In the genomic region with DNA sequence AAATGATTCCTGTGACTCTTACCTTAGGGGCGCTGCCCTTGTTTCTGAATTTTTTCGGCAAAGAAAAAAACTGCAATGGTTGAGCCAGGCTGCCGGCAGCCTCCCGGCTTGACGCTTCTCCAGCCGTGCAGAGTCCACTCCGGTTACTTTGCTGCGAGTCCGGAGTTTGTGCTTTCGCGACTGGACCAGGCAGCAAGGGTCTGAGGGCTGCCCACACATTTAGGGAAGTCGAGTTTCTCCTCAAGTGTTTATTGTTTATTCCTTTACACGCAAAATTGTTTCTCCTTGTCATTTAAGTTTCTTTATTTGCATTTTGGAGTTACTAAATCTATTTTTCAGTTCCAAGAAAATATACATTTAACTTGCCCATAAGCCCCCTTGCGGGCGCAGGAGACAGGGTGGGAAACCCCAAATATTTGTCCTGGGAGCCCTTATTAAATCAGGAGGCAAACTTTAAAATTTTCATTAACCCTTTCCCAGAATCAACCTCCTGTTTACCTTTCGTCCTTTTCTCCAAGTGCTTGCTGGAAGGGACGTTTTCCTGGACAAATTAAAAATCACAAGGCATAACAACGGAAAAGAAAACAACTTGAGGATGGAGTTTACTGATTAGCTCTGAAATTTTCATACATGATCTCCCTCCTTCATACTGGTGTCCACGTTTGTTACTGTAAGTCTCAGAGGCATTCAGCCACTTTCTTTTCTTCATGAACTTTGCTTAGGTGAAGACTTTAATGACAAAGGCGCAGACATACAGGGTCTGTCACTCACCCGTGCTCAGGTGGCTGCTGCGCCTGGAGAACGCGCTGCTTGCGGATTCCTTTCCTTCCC, we compare ENCODE assay signal across 14 cellular contexts. TPM values are rescaled to one million over a fixed set of nuclear protein-coding genes. Genes with fewer than 3 reads are reported as not detected.
DNase-seq lines count a peak whose midpoint lies in the region; ATAC-seq and TF ChIP-seq lines count a peak whose summit lies in the region.
"Had no signal": no experiment of that assay in that cellular context is flagged by ENCODE, and none has a peak within 500 bp of the region (broad histone marks: within the 10 kb centered on the region; RNA-seq: fewer than 3 reads in every experiment).

No MANE protein-coding gene starts in this region.

- H3K79me2 ChIP-seq in PC-3 (ENCODE audit: low read length) = no peaks in the 10 kb centered on the region

- no peak overlapping the region for H3K27ac ChIP-seq in PC-3 (ENCODE audit: low read length)
- H3K27ac ChIP-seq: pancreas had no signal

- DNase-seq in Calu3 (peak; percentile 14), PC-3 (no peak), fibroblast of the aortic adventitia (ENCODE audit: low read depth) (peak; percentile 29), osteocyte (ENCODE audit: extremely low spot score, unreplicated experiment) (no peak), cortex of kidney (lab: John Stamatoyannopoulos, UW) (no peak), Ammon's horn (ENCODE audit: low spot score) (no peak), NCI-H226 (no peak), NCI-H69 (lab: John Stamatoyannopoulos, UW) (no peak)
- DNase-seq: activated B cell treated with CpG ODN at 0.5 μM for 24 hours; activated effector memory CD4-positive, alpha-beta T cell treated with Interleukin-2 at 50 U/mL for 16 hours; NCI-H2081 treated with DMSO at 0.1 percent for 48 hours; pancreas; Peyer's patch had no signal

- no peaks in the 10 kb centered on the region for H4K20me1 ChIP-seq in PC-3 (ENCODE audit: low read length)

- H3K4me1 ChIP-seq in PC-3 (ENCODE audit: insufficient read depth, low read length) = peaks cover 4% of the 10 kb centered on the region; the same call in 1 of the 2 replicates

- H3K9me3 ChIP-seq in PC-3 (ENCODE audit: low read length) = no peaks in the 10 kb centered on the region
- H3K9me3 ChIP-seq: pancreas had no signal

- no peaks in the 10 kb centered on the region for H3K9me3 Mint-ChIP-seq in Calu3 (ENCODE audit: low read depth, unreplicated experiment)
- H3K9me3 Mint-ChIP-seq in osteocyte (ENCODE audit: unreplicated experiment) = no peaks in the 10 kb centered on the region
- H3K9me3 Mint-ChIP-seq: activated B cell treated with CpG ODN at 0.5 μM for 24 hours; dendritic cell treated with granulocyte-macrophage colony-stimulating factor and Interleukin-4, amounts not matched to agents 40 ng/mL and 50 ng/mL, for 4 days had no signal

- no peak for TF ChIP-seq CTCF in Calu3 (IDR thresholded peaks at IDR 0.05; ENCODE audit: unreplicated experiment)
- no peak for TF ChIP-seq CTCF in PC-3 (conservative IDR thresholded peaks at IDR 0.05; ENCODE audit: low read depth, low read length)
- TF ChIP-seq CTCF in fibroblast of the aortic adventitia (IDR thresholded peaks at IDR 0.05; ENCODE audit: insufficient read depth, low read length) = no peak
- peak; percentile 23 for TF ChIP-seq CTCF in osteocyte (IDR thresholded peaks at IDR 0.05)

- H3K9me2 ChIP-seq in PC-3 (replicated peaks; ENCODE audit: low read length) = no peaks in the 10 kb centered on the region

- peaks cover 12% of the 10 kb centered on the region for H3K4me1 Mint-ChIP-seq in Calu3 (ENCODE audit: low read depth, unreplicated experiment)
- H3K4me1 Mint-ChIP-seq in osteocyte (ENCODE audit: unreplicated experiment) = peaks cover 23% of the 10 kb centered on the region

- peak overlapping the region; percentile 100 for H3K4me3 Mint-ChIP-seq in Calu3 (ENCODE audit: low read depth, unreplicated experiment)
- peak overlapping the region; percentile 84 for H3K4me3 Mint-ChIP-seq in osteocyte (ENCODE audit: unreplicated experiment)
- H3K4me3 Mint-ChIP-seq: activated B cell treated with CpG ODN at 0.5 μM for 24 hours; dendritic cell treated with granulocyte-macrophage colony-stimulating factor and Interleukin-4, amounts not matched to agents 40 ng/mL and 50 ng/mL, for 4 days had no signal

- BruUV-seq in Calu3 (replicated peaks; lab: Mats Ljungman, UMichigan) (no TSS peak), PC-3 (replicated peaks; lab: Mats Ljungman, UMichigan) (no TSS peak)

- POLR2A ChIA-PET in PC-3 (lab: Charles Lee; ENCODE audit: unreplicated experiment) = no interaction called here

- peak overlapping the region; percentile 80; the same call in 1 of the 2 replicates for H3K4me2 ChIP-seq in PC-3 (ENCODE audit: low read length)

- no peak overlapping the region for H3K4me3 ChIP-seq in PC-3 (ENCODE audit: low read length)
- peak overlapping the region; percentile 75 for H3K4me3 ChIP-seq in fibroblast of the aortic adventitia (ENCODE audit: low read depth, low read length)

- H3K9ac ChIP-seq in PC-3 (ENCODE audit: low read length) = no peak overlapping the region

- peaks cover 58% of the 10 kb centered on the region for H3K27me3 ChIP-seq in PC-3 (ENCODE audit: low read length)

- no peaks in the 10 kb centered on the region for H3K36me3 ChIP-seq in PC-3 (ENCODE audit: low read depth, low read length)
- H3K36me3 ChIP-seq: pancreas, Peyer's patch had no signal

- CTCF ChIA-PET in Calu3 (lab: Charles Lee) = no interaction called here
- CTCF ChIA-PET in PC-3 (lab: Charles Lee) = no interaction called here

- H2AFZ ChIP-seq in PC-3 (ENCODE audit: low read length) = no peak overlapping the region

- H3F3A ChIP-seq in PC-3 (ENCODE audit: low read length, unreplicated experiment) = no peaks in the 10 kb centered on the region

- intact Hi-C loops in Calu3 (cut with micrococcal nuclease; ENCODE audit: unreplicated experiment) = loop anchor here (5.0 to 10.0 kb wide), 4 partner anchors 57 to 222 kb away; no protein-coding TSS in a partner anchor
- intact Hi-C loops in PC-3 (cut with micrococcal nuclease) = loop anchor here (5.0 to 10.0 kb wide), 3 partner anchors 92 to 220 kb away; no protein-coding TSS in a partner anchor

- H3K27me3 Mint-ChIP-seq in Calu3 (ENCODE audit: unreplicated experiment) (no peaks in the 10 kb centered on the region), osteocyte (ENCODE audit: unreplicated experiment) (peaks cover 59% of the 10 kb centered on the region)

- peaks cover 52% of the 10 kb centered on the region for H3K36me3 Mint-ChIP-seq in Calu3 (ENCODE audit: insufficient read depth, unreplicated experiment)
- H3K36me3 Mint-ChIP-seq in osteocyte (ENCODE audit: unreplicated experiment) = no peaks in the 10 kb centered on the region

- H3K27ac Mint-ChIP-seq in Calu3 (ENCODE audit: unreplicated experiment) = peak overlapping the region; percentile 81
- no peak overlapping the region for H3K27ac Mint-ChIP-seq in osteocyte (ENCODE audit: unreplicated experiment)
- H3K27ac Mint-ChIP-seq: activated B cell treated with CpG ODN at 0.5 μM for 24 hours; dendritic cell treated with granulocyte-macrophage colony-stimulating factor and Interleukin-4, amounts not matched to agents 40 ng/mL and 50 ng/mL, for 4 days had no signal

- ATAC-seq in PC-3 = no peak

RNA-seq across cellular contexts. Expression of a gene that starts 1.7 kb away (rescaled TPM):
- total RNA-seq in Calu3 (2022) (22.5 and 23.7 TPM in 2 replicates), PC-3 (2014; rRNA removed) (0.92 and 2.1 TPM in 2 replicates), fibroblast of the aortic adventitia (ENCODE audit: low replicate concordance) (6.1 and 12.7 TPM in 2 replicates), osteocyte (7.3 and 9.8 TPM in 2 replicates)
- total RNA-seq: activated B cell treated with CpG ODN at 0.5 μM for 24 hours had no signal

Comparison
In these comparisons a context has a peak if more than half of its experiments do, and no peak if none do; other contexts are left out.
1. DNase-seq: peak in Calu3 (single experiment) and fibroblast of the aortic adventitia (single experiment); none in PC-3 (single experiment), osteocyte (single experiment), cortex of kidney (single experiment), Ammon's horn (single experiment), NCI-H226 (single experiment) and NCI-H69 (single experiment).